2 cellular contexts compared by ENCODE assay signal in the genomic region with DNA sequence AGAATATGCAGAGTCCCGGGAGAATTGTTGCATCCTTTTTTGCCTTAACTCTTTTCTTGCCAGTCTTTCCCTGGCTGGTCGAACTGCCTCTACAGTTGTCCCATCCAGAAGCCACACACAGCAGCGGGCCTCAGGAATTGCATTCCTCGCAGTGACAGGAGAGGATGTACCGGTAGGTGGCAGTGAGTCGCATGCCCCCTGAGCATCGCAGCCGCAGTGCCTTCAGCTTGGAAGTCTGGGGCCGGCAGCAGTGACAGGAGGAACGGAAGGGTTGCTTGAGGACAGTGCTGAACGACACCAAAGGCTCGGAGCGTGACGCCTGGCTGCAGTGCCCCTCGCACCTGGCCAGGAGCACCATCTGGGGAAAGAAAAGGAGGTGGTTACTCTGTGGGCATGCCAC.
TF ChIP-seq lines count a peak whose summit lies in the region.

No MANE protein-coding gene starts in this region.

TF ChIP-seq in A549, 52 proteins besides CTCF, POLR2A, EP300 and RAD21 (continued from another document):
- TF ChIP-seq HOXB13 (CRISPR knock-in tag; IDR thresholded peaks at IDR 0.05; ENCODE audit: low read depth) (no peak), SMC3 (IDR thresholded peaks at IDR 0.05) (0 out of 3 replicates have a peak, but pooled peaks have one; percentile 24), NR3C1 (IDR thresholded peaks at IDR 0.05) (no peak)

TF ChIP-seq in endothelial cell of umbilical vein, 7 proteins besides CTCF, POLR2A, EP300 and RAD21 (continued from another document):
- TF ChIP-seq EZH2 (IDR thresholded peaks at IDR 0.05; ENCODE audit: borderline replicate concordance, low read depth, low read length, severe bottlenecking) = no peak
- TF ChIP-seq, protein P1, sequence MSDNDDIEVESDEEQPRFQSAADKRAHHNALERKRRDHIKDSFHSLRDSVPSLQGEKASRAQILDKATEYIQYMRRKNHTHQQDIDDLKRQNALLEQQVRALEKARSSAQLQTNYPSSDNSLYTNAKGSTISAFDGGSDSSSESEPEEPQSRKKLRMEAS (IDR thresholded peaks at IDR 0.05; ENCODE audit: insufficient read depth, insufficient read length) = no peak
- no peak for TF ChIP-seq FOS (IDR thresholded peaks at IDR 0.05; ENCODE audit: borderline replicate concordance, insufficient read depth, low read length)
- TF ChIP-seq GATA2 (IDR thresholded peaks at IDR 0.05; ENCODE audit: insufficient read depth, insufficient read length, low read depth, low read length) = no peak
- no peak for TF ChIP-seq POLR2AphosphoS5 (IDR thresholded peaks at IDR 0.05; ENCODE audit: insufficient read depth, low read depth, low read length)
